Comparison of ENCODE assay signal across 15 cellular contexts in genomic region chr15:70265986-70266385, GRCh38.
DNase-seq lines count a peak whose midpoint lies in the region; ATAC-seq and TF ChIP-seq lines count a peak whose summit lies in the region.
"Had no signal": no experiment of that assay in that cellular context is flagged by ENCODE, and none has a peak within 500 bp of the region (broad histone marks: within the 10 kb centered on the region; RNA-seq: fewer than 3 reads in every experiment).

No MANE protein-coding gene starts in this region.

- no peak for DNase-seq in activated naive CD8-positive, alpha-beta T cell treated with anti-CD3 and anti-CD28 coated beads, Interleukin-2, amount 10 ng/mL, durations not matched to agents 7 days and 5 days
- no peak for DNase-seq in activated naive CD8-positive, alpha-beta T cell treated with anti-CD3 and anti-CD28 coated beads for 36 hours
- no peak for DNase-seq in WERI-Rb-1
- DNase-seq in naive B cell, result no peak
- no peak for DNase-seq in NCI-H345 (lab: John Stamatoyannopoulos, UW)
- no peak for DNase-seq in KBM-7
- no peak for DNase-seq in activated naive CD4-positive, alpha-beta T cell treated with anti-CD3 and anti-CD28 coated beads for 36 hours
- DNase-seq: CD4-positive, CD25-positive, alpha-beta regulatory T cell; HFFc6; MM.1S; NCI-H2029; NCI-H510A treated with DMSO at 0.1 percent for 48 hours had no signal

- H3K27me3 ChIP-seq in WERI-Rb-1 (ENCODE audit: insufficient read depth, low read depth, severe bottlenecking), result no peaks in the 10 kb centered on the region

- H3K4me3 ChIP-seq in WERI-Rb-1 (ENCODE audit: low read depth, low read length), result no peak overlapping the region
- H3K4me3 ChIP-seq: GM23338, K562 had no signal

- peaks cover 34% of the 10 kb centered on the region for H3K4me1 Mint-ChIP-seq in activated naive CD8-positive, alpha-beta T cell treated with anti-CD3 and anti-CD28 coated beads, Interleukin-2, amount 10 ng/mL, durations not matched to agents 7 days and 5 days
- H3K4me1 Mint-ChIP-seq in activated naive CD8-positive, alpha-beta T cell treated with anti-CD3 and anti-CD28 coated beads for 36 hours, result peaks cover 66% of the 10 kb centered on the region
- peaks cover 74 to 99% (median 92%) of the 10 kb centered on the region in 3 donors for H3K4me1 Mint-ChIP-seq in naive B cell
- peaks cover 92% of the 10 kb centered on the region for H3K4me1 Mint-ChIP-seq in stimulated activated memory B cell treated with anti-CD40 and anti-IgM and Interleukin-4, amounts not matched to agents 10 μg/mL and 1 μg/mL and 100 μg/mL, for 72 hours
- peaks cover 32% of the 10 kb centered on the region for H3K4me1 Mint-ChIP-seq in activated naive CD4-positive, alpha-beta T cell treated with anti-CD3 and anti-CD28 coated beads for 36 hours (ENCODE audit: low read depth)

- intact Hi-C loops in activated naive CD4-positive, alpha-beta T cell treated with anti-CD3 and anti-CD28 coated beads for 36 hours (cut with micrococcal nuclease), result loop anchor here (10.0 kb wide), 1 partner anchor 791 kb away; no protein-coding TSS in a partner anchor

- no peaks in the 10 kb centered on the region for H3K9me3 Mint-ChIP-seq in activated naive CD8-positive, alpha-beta T cell treated with anti-CD3 and anti-CD28 coated beads, Interleukin-2, amount 10 ng/mL, durations not matched to agents 7 days and 5 days
- no peaks in the 10 kb centered on the region for H3K9me3 Mint-ChIP-seq in activated naive CD8-positive, alpha-beta T cell treated with anti-CD3 and anti-CD28 coated beads for 36 hours
- no peaks in the 10 kb centered on the region for H3K9me3 Mint-ChIP-seq in naive B cell
- no peaks in the 10 kb centered on the region for H3K9me3 Mint-ChIP-seq in stimulated activated memory B cell treated with anti-CD40 and anti-IgM and Interleukin-4, amounts not matched to agents 10 μg/mL and 1 μg/mL and 100 μg/mL, for 72 hours
- no peaks in the 10 kb centered on the region for H3K9me3 Mint-ChIP-seq in activated naive CD4-positive, alpha-beta T cell treated with anti-CD3 and anti-CD28 coated beads for 36 hours
- H3K9me3 Mint-ChIP-seq: GM23338, HFFc6 had no signal

- H3K9me3 ChIP-seq in WERI-Rb-1 (ENCODE audit: severe bottlenecking), result no peaks in the 10 kb centered on the region

- H3K27ac ChIP-seq in WERI-Rb-1, result peak overlapping the region; percentile 25; the same call in 1 of the 2 replicates

- peak overlapping the region; percentile 27 for H3K4me3 Mint-ChIP-seq in activated naive CD8-positive, alpha-beta T cell treated with anti-CD3 and anti-CD28 coated beads, Interleukin-2, amount 10 ng/mL, durations not matched to agents 7 days and 5 days
- H3K4me3 Mint-ChIP-seq in activated naive CD8-positive, alpha-beta T cell treated with anti-CD3 and anti-CD28 coated beads for 36 hours, result no peak overlapping the region
- H3K4me3 Mint-ChIP-seq in naive B cell, result peak overlapping the region in 6 of 8 donors; percentile 13 to 88 (median 72)
- no peak overlapping the region for H3K4me3 Mint-ChIP-seq in stimulated activated memory B cell treated with anti-CD40 and anti-IgM and Interleukin-4, amounts not matched to agents 10 μg/mL and 1 μg/mL and 100 μg/mL, for 72 hours
- no peak overlapping the region for H3K4me3 Mint-ChIP-seq in activated naive CD4-positive, alpha-beta T cell treated with anti-CD3 and anti-CD28 coated beads for 36 hours
- H3K4me3 Mint-ChIP-seq: CD4-positive, CD25-positive, alpha-beta regulatory T cell; GM23338; HFFc6 had no signal

- H3K27me3 Mint-ChIP-seq in activated naive CD8-positive, alpha-beta T cell treated with anti-CD3 and anti-CD28 coated beads, Interleukin-2, amount 10 ng/mL, durations not matched to agents 7 days and 5 days, result peaks cover 25% of the 10 kb centered on the region
- H3K27me3 Mint-ChIP-seq in activated naive CD8-positive, alpha-beta T cell treated with anti-CD3 and anti-CD28 coated beads for 36 hours, result peaks cover 10% of the 10 kb centered on the region
- H3K27me3 Mint-ChIP-seq in naive B cell, result peaks cover 0 to 16% (median 0%) of the 10 kb centered on the region in 3 donors
- H3K27me3 Mint-ChIP-seq in stimulated activated memory B cell treated with anti-CD40 and anti-IgM and Interleukin-4, amounts not matched to agents 10 μg/mL and 1 μg/mL and 100 μg/mL, for 72 hours, result no peaks in the 10 kb centered on the region
- H3K27me3 Mint-ChIP-seq in activated naive CD4-positive, alpha-beta T cell treated with anti-CD3 and anti-CD28 coated beads for 36 hours (ENCODE audit: low read depth), result peaks cover 4% of the 10 kb centered on the region
- H3K27me3 Mint-ChIP-seq: CD4-positive, CD25-positive, alpha-beta regulatory T cell had no signal

- in situ Hi-C loops in KBM-7 (cut with MboI; ENCODE audit: low pct_unique_long_range_greater_than_20kb, low sequenced_read_pairs), result no loop called here

- no peak for TF ChIP-seq CTCF in WERI-Rb-1 (IDR thresholded peaks at IDR 0.05; ENCODE audit: low read depth, low read length)

- H3K27ac Mint-ChIP-seq in activated naive CD8-positive, alpha-beta T cell treated with anti-CD3 and anti-CD28 coated beads, Interleukin-2, amount 10 ng/mL, durations not matched to agents 7 days and 5 days, result no peak overlapping the region
- H3K27ac Mint-ChIP-seq in activated naive CD8-positive, alpha-beta T cell treated with anti-CD3 and anti-CD28 coated beads for 36 hours, result no peak overlapping the region
- peak overlapping the region in 3 of 6 donors; percentile 72 to 78 (median 77) for H3K27ac Mint-ChIP-seq in naive B cell
- H3K27ac Mint-ChIP-seq in stimulated activated memory B cell treated with anti-CD40 and anti-IgM and Interleukin-4, amounts not matched to agents 10 μg/mL and 1 μg/mL and 100 μg/mL, for 72 hours, result peak overlapping the region; percentile 74
- H3K27ac Mint-ChIP-seq in activated naive CD4-positive, alpha-beta T cell treated with anti-CD3 and anti-CD28 coated beads for 36 hours, result no peak overlapping the region
- H3K27ac Mint-ChIP-seq: GM23338, HFFc6 had no signal

- no peaks in the 10 kb centered on the region for H3K36me3 ChIP-seq in WERI-Rb-1

- CTCF ChIA-PET in activated naive CD4-positive, alpha-beta T cell treated with anti-CD3 and anti-CD28 coated beads for 36 hours (lab: Charles Lee), result no interaction called here

- no peak for ATAC-seq in activated naive CD8-positive, alpha-beta T cell treated with anti-CD3 and anti-CD28 coated beads, Interleukin-2, amount 10 ng/mL, durations not matched to agents 7 days and 5 days (ENCODE audit: low read depth)
- ATAC-seq in naive B cell (ENCODE audit: low read depth in 2 of 2), result no peak
- ATAC-seq in stimulated activated memory B cell treated with anti-CD40 and anti-IgM and Interleukin-4, amounts not matched to agents 10 μg/mL and 1 μg/mL and 100 μg/mL, for 72 hours, result no peak
- ATAC-seq: GM23338 had no signal

- no peaks in the 10 kb centered on the region for H3K36me3 Mint-ChIP-seq in activated naive CD8-positive, alpha-beta T cell treated with anti-CD3 and anti-CD28 coated beads, Interleukin-2, amount 10 ng/mL, durations not matched to agents 7 days and 5 days
- H3K36me3 Mint-ChIP-seq in activated naive CD8-positive, alpha-beta T cell treated with anti-CD3 and anti-CD28 coated beads for 36 hours, result no peaks in the 10 kb centered on the region
- H3K36me3 Mint-ChIP-seq in naive B cell, result no peaks in the 10 kb centered on the region
- H3K36me3 Mint-ChIP-seq in stimulated activated memory B cell treated with anti-CD40 and anti-IgM and Interleukin-4, amounts not matched to agents 10 μg/mL and 1 μg/mL and 100 μg/mL, for 72 hours, result no peaks in the 10 kb centered on the region
- H3K36me3 Mint-ChIP-seq in activated naive CD4-positive, alpha-beta T cell treated with anti-CD3 and anti-CD28 coated beads for 36 hours (ENCODE audit: low read depth), result no peaks in the 10 kb centered on the region
- H3K36me3 Mint-ChIP-seq: CD4-positive, CD25-positive, alpha-beta regulatory T cell had no signal

- POLR2A ChIA-PET in activated naive CD8-positive, alpha-beta T cell treated with anti-CD3 and anti-CD28 coated beads, Interleukin-2, amount 10 ng/mL, durations not matched to agents 7 days and 5 days (lab: Charles Lee), result no interaction called here

Comparison
In these comparisons a context has a peak if more than half of its experiments do, and no peak if none do; other contexts are left out.
1. H3K4me3 Mint-ChIP-seq: peak in activated naive CD8-positive, alpha-beta T cell treated with anti-CD3 and anti-CD28 coated beads, Interleukin-2, amount 10 ng/mL, durations not matched to agents 7 days and 5 days (single experiment) and naive B cell (6 of 8); none in activated naive CD8-positive, alpha-beta T cell treated with anti-CD3 and anti-CD28 coated beads for 36 hours (single experiment), stimulated activated memory B cell treated with anti-CD40 and anti-IgM and Interleukin-4, amounts not matched to agents 10 μg/mL and 1 μg/mL and 100 μg/mL, for 72 hours (single experiment) and activated naive CD4-positive, alpha-beta T cell treated with anti-CD3 and anti-CD28 coated beads for 36 hours (single experiment).